ENCODE assay signal across 33 cellular contexts in the genomic region with DNA sequence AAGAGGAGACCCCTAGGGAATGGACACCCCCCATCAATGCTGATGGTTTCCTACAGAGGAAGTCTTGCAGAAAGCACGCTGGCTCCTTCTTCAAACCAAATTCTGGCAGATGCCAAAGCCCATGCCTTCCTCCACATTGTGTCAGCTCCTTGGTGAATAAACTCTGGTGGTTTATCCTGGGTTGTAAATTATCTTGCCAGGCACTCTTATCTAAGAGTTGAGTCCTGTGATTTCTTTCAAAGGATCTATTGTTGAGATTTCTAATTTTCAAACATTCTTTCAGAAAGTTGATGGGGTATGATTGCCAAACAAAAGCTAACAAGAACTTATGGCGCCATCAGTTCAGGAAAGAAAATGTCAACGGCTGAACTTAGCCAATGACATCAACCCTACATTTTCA.
"Had no signal": no experiment of that assay in that cellular context is flagged by ENCODE, and none has a peak within 500 bp of the region (broad histone marks: within the 10 kb centered on the region; RNA-seq: fewer than 3 reads in every experiment).

No MANE protein-coding gene starts in this region.

- H3K36me3 ChIP-seq: ascending aorta, brain microvascular endothelial cell, breast epithelium had no signal

- H3K4me1 ChIP-seq: ascending aorta, breast epithelium had no signal

- H3K27me3 ChIP-seq: ascending aorta, brain microvascular endothelial cell, breast epithelium had no signal

- H3K9me3 Mint-ChIP-seq: activated CD4-positive, alpha-beta memory T cell treated with anti-CD3 and anti-CD28 coated beads, Interleukin-2, amount 10 ng/mL, durations not matched to agents 7 days and 5 days; activated CD4-positive, alpha-beta T cell treated with anti-CD3 and anti-CD28 coated beads, Interleukin-2, amount 10 ng/mL, durations not matched to agents 7 days and 5 days; activated naive CD4-positive, alpha-beta T cell treated with anti-CD3 and anti-CD28 coated beads, Interleukin-2, amount 50 U/mL, for 24 hours; activated naive CD8-positive, alpha-beta T cell treated with anti-CD3 and anti-CD28 coated beads, Interleukin-2, amount 10 ng/mL, durations not matched to agents 7 days and 5 days; activated naive CD8-positive, alpha-beta T cell treated with anti-CD3 and anti-CD28 coated beads, Interleukin-2, amount 50 U/mL, for 24 hours; activated T-helper 2 cell treated with anti-CD3 and anti-CD28 coated beads, Interferon-gamma antibody, Interleukin-2, Interleukin-4, amounts not matched to agents 10 μg/mL and 5 μg/mL and 100 μg/mL, durations not matched to agents 14 hours and 24 hours and 36 hours; T-helper 1 cell treated with Interleukin-12 subunit alpha and Interleukin-12 subunit beta and Interleukin-4 antibody, amounts not matched to agents 30 μg/mL and 1 μg/mL, for 36 hours; T-helper 2 cell treated with Interferon-gamma antibody and Interleukin-4, amounts not matched to agents 5 μg/mL and 100 μg/mL, for 36 hours had no signal

- DNase-seq: activated B cell treated with CpG ODN at 0.5 μM for 24 hours; activated CD4-positive, alpha-beta memory T cell treated with anti-CD3 and anti-CD28 coated beads, Interleukin-2, amount 10 ng/mL, durations not matched to agents 7 days and 5 days; activated CD4-positive, alpha-beta T cell treated with anti-CD3 and anti-CD28 coated beads for 48 hours; activated CD4-positive, alpha-beta T cell treated with anti-CD3 and anti-CD28 coated beads, Interleukin-2, amount 10 ng/mL, durations not matched to agents 7 days and 5 days; activated CD4-positive, alpha-beta T cell treated with anti-CD3 and anti-CD28 coated beads, Interleukin-2, amount 50 U/mL, for 48 hours; activated CD4-positive, CD25-positive, alpha-beta regulatory T cell treated with anti-CD3 and anti-CD28 coated beads, Interleukin-2, amount 50 U/mL, for 72 hours; activated CD8-positive, alpha-beta memory T cell treated with anti-CD3 and anti-CD28 coated beads for 24 hours; activated CD8-positive, alpha-beta memory T cell treated with anti-CD3 and anti-CD28 coated beads, Interleukin-2, amount 10 ng/mL, durations not matched to agents 7 days and 5 days; activated CD8-positive, alpha-beta memory T cell treated with anti-CD3 and anti-CD28 coated beads, Interleukin-2, amount 50 U/mL, for 48 hours; activated CD8-positive, alpha-beta T cell treated with anti-CD3 and anti-CD28 coated beads, Interleukin-2, amount 10 ng/mL, durations not matched to agents 7 days and 5 days; activated effector memory CD4-positive, alpha-beta T cell treated with Interleukin-2 at 50 U/mL for 16 hours; activated gamma-delta T cell; activated naive CD4-positive, alpha-beta T cell treated with anti-CD3 and anti-CD28 coated beads, Interleukin-2, amount 10 ng/mL, durations not matched to agents 7 days and 5 days; activated naive CD4-positive, alpha-beta T cell treated with Interleukin-2 at 50 U/mL for 16 hours; activated naive CD8-positive, alpha-beta T cell treated with anti-CD3 and anti-CD28 coated beads, Interleukin-2, amount 10 ng/mL, durations not matched to agents 7 days and 5 days; activated naive CD8-positive, alpha-beta T cell treated with anti-CD3 and anti-CD28 coated beads, Interleukin-2, amount 50 U/mL, for 24 hours; activated T-cell treated with anti-CD3 and anti-CD28 coated beads, Interleukin-2, amount 50 U/mL, for 24 hours; activated T-cell treated with anti-CD3 and anti-CD28 coated beads, Interleukin-2, amount 50 U/mL, for 48 hours; amygdala; anterior cingulate cortex; brain microvascular endothelial cell; central memory CD4-positive, alpha-beta T cell; T-helper 2 cell; T-helper 9 cell had no signal

- H3K27ac ChIP-seq: ascending aorta, brain microvascular endothelial cell, breast epithelium, VCaP had no signal

- H3K27ac Mint-ChIP-seq: activated B cell treated with CpG ODN at 0.5 μM for 24 hours; activated CD4-positive, alpha-beta memory T cell treated with anti-CD3 and anti-CD28 coated beads, Interleukin-2, amount 10 ng/mL, durations not matched to agents 7 days and 5 days; activated CD4-positive, alpha-beta T cell treated with anti-CD3 and anti-CD28 coated beads, Interleukin-2, amount 10 ng/mL, durations not matched to agents 7 days and 5 days; activated CD8-positive, alpha-beta memory T cell treated with anti-CD3 and anti-CD28 coated beads, Interleukin-2, amount 10 ng/mL, durations not matched to agents 7 days and 5 days; activated CD8-positive, alpha-beta T cell treated with anti-CD3 and anti-CD28 coated beads, Interleukin-2, amount 10 ng/mL, durations not matched to agents 7 days and 5 days; activated naive CD4-positive, alpha-beta T cell treated with anti-CD3 and anti-CD28 coated beads, Interleukin-2, amount 10 ng/mL, durations not matched to agents 7 days and 5 days; activated naive CD4-positive, alpha-beta T cell treated with anti-CD3 and anti-CD28 coated beads, Interleukin-2, amount 50 U/mL, for 24 hours; activated naive CD8-positive, alpha-beta T cell; activated naive CD8-positive, alpha-beta T cell treated with anti-CD3 and anti-CD28 coated beads, Interleukin-2, amount 10 ng/mL, durations not matched to agents 7 days and 5 days; activated naive CD8-positive, alpha-beta T cell treated with anti-CD3 and anti-CD28 coated beads, Interleukin-2, amount 50 U/mL, for 24 hours; activated T-cell treated with anti-CD3 and anti-CD28 coated beads, Interleukin-2, amount 50 U/mL, for 24 hours; activated T-helper 2 cell treated with anti-CD3 and anti-CD28 coated beads, Interferon-gamma antibody, Interleukin-2, Interleukin-4, amounts not matched to agents 10 μg/mL and 5 μg/mL and 100 μg/mL, durations not matched to agents 14 hours and 24 hours and 36 hours; T-helper 1 cell treated with Interleukin-12 subunit alpha and Interleukin-12 subunit beta and Interleukin-4 antibody, amounts not matched to agents 30 μg/mL and 1 μg/mL, for 36 hours; T-helper 2 cell treated with Interferon-gamma antibody and Interleukin-4, amounts not matched to agents 5 μg/mL and 100 μg/mL, for 36 hours had no signal

- ATAC-seq: activated CD8-positive, alpha-beta memory T cell treated with anti-CD3 and anti-CD28 coated beads, Interleukin-2, amount 10 ng/mL, durations not matched to agents 7 days and 5 days; activated CD8-positive, alpha-beta T cell treated with anti-CD3 and anti-CD28 coated beads, Interleukin-2, amount 10 ng/mL, durations not matched to agents 7 days and 5 days; activated naive CD8-positive, alpha-beta T cell treated with anti-CD3 and anti-CD28 coated beads, Interleukin-2, amount 50 U/mL, for 24 hours had no signal

- H3K9me3 ChIP-seq: ascending aorta had no signal

- H3K27me3 Mint-ChIP-seq: activated CD4-positive, alpha-beta T cell treated with anti-CD3 and anti-CD28 coated beads, Interleukin-2, amount 10 ng/mL, durations not matched to agents 7 days and 5 days; activated CD8-positive, alpha-beta memory T cell treated with anti-CD3 and anti-CD28 coated beads, Interleukin-2, amount 10 ng/mL, durations not matched to agents 7 days and 5 days; activated naive CD8-positive, alpha-beta T cell; activated naive CD8-positive, alpha-beta T cell treated with anti-CD3 and anti-CD28 coated beads, Interleukin-2, amount 10 ng/mL, durations not matched to agents 7 days and 5 days; activated naive CD8-positive, alpha-beta T cell treated with anti-CD3 and anti-CD28 coated beads, Interleukin-2, amount 50 U/mL, for 24 hours had no signal

- H3K4me3 Mint-ChIP-seq: activated B cell treated with CpG ODN at 0.5 μM for 24 hours; activated CD4-positive, alpha-beta memory T cell treated with anti-CD3 and anti-CD28 coated beads, Interleukin-2, amount 10 ng/mL, durations not matched to agents 7 days and 5 days; activated CD4-positive, alpha-beta T cell treated with anti-CD3 and anti-CD28 coated beads, Interleukin-2, amount 10 ng/mL, durations not matched to agents 7 days and 5 days; activated CD8-positive, alpha-beta memory T cell treated with anti-CD3 and anti-CD28 coated beads, Interleukin-2, amount 10 ng/mL, durations not matched to agents 7 days and 5 days; activated CD8-positive, alpha-beta T cell treated with anti-CD3 and anti-CD28 coated beads, Interleukin-2, amount 10 ng/mL, durations not matched to agents 7 days and 5 days; activated naive CD4-positive, alpha-beta T cell treated with anti-CD3 and anti-CD28 coated beads, Interleukin-2, amount 10 ng/mL, durations not matched to agents 7 days and 5 days; activated naive CD4-positive, alpha-beta T cell treated with anti-CD3 and anti-CD28 coated beads, Interleukin-2, amount 50 U/mL, for 24 hours; activated naive CD8-positive, alpha-beta T cell; activated naive CD8-positive, alpha-beta T cell treated with anti-CD3 and anti-CD28 coated beads, Interleukin-2, amount 10 ng/mL, durations not matched to agents 7 days and 5 days; activated naive CD8-positive, alpha-beta T cell treated with anti-CD3 and anti-CD28 coated beads, Interleukin-2, amount 50 U/mL, for 24 hours; activated T-cell treated with anti-CD3 and anti-CD28 coated beads, Interleukin-2, amount 50 U/mL, for 24 hours; T-helper 1 cell treated with Interleukin-12 subunit alpha and Interleukin-12 subunit beta and Interleukin-4 antibody, amounts not matched to agents 30 μg/mL and 1 μg/mL, for 36 hours; T-helper 2 cell treated with Interferon-gamma antibody and Interleukin-4, amounts not matched to agents 5 μg/mL and 100 μg/mL, for 36 hours had no signal

- H3K36me3 Mint-ChIP-seq: activated CD8-positive, alpha-beta memory T cell treated with anti-CD3 and anti-CD28 coated beads, Interleukin-2, amount 10 ng/mL, durations not matched to agents 7 days and 5 days; activated naive CD4-positive, alpha-beta T cell treated with anti-CD3 and anti-CD28 coated beads, Interleukin-2, amount 10 ng/mL, durations not matched to agents 7 days and 5 days; activated naive CD4-positive, alpha-beta T cell treated with anti-CD3 and anti-CD28 coated beads, Interleukin-2, amount 50 U/mL, for 24 hours; activated naive CD8-positive, alpha-beta T cell; activated naive CD8-positive, alpha-beta T cell treated with anti-CD3 and anti-CD28 coated beads, Interleukin-2, amount 10 ng/mL, durations not matched to agents 7 days and 5 days had no signal

- FAIRE-seq: TTC549 had no signal

- H3K4me1 Mint-ChIP-seq: activated B cell treated with CpG ODN at 0.5 μM for 24 hours; activated CD4-positive, alpha-beta memory T cell treated with anti-CD3 and anti-CD28 coated beads, Interleukin-2, amount 10 ng/mL, durations not matched to agents 7 days and 5 days; activated CD4-positive, alpha-beta T cell treated with anti-CD3 and anti-CD28 coated beads, Interleukin-2, amount 10 ng/mL, durations not matched to agents 7 days and 5 days; activated CD8-positive, alpha-beta memory T cell treated with anti-CD3 and anti-CD28 coated beads, Interleukin-2, amount 10 ng/mL, durations not matched to agents 7 days and 5 days; activated naive CD4-positive, alpha-beta T cell treated with anti-CD3 and anti-CD28 coated beads, Interleukin-2, amount 10 ng/mL, durations not matched to agents 7 days and 5 days; activated naive CD4-positive, alpha-beta T cell treated with anti-CD3 and anti-CD28 coated beads, Interleukin-2, amount 50 U/mL, for 24 hours; activated naive CD8-positive, alpha-beta T cell treated with anti-CD3 and anti-CD28 coated beads, Interleukin-2, amount 10 ng/mL, durations not matched to agents 7 days and 5 days; activated naive CD8-positive, alpha-beta T cell treated with anti-CD3 and anti-CD28 coated beads, Interleukin-2, amount 50 U/mL, for 24 hours had no signal

- H3K4me3 ChIP-seq: ascending aorta, breast epithelium had no signal
